In the genomic region with DNA sequence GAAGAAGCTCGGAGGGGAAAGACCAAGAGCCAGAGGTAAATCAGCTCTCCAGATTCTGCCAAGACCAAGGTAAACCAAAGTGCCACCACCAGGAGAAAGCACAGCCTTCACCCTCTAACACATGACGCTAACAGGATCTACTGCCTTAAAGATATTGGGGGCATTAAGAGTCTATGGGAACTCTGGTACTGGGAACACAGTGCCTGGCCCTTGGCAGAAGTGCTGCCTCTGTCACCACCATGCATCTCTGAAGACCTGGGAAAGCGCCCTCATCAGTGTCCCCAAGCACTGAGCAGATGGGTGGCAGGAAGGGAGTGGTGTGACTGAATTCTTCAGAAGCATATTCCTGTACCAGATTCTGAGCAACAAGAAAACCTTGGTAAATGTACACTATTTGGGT, we compare ENCODE assay signal across 8 cellular contexts. TPM values are rescaled to one million over a fixed set of nuclear protein-coding genes. Genes with fewer than 3 reads are reported as not detected.
DNase-seq lines count a peak whose midpoint lies in the region; ATAC-seq and TF ChIP-seq lines count a peak whose summit lies in the region.

No MANE protein-coding gene starts in this region.

- CTCF ChIA-PET in RWPE1 (lab: Yijun Ruan, JAX) = interaction anchor here (0.6 kb wide), 1 partner anchor 186 kb away, joined by 4 read pairs; no protein-coding TSS in a partner anchor

- ATAC-seq in DND-41 (ENCODE audit: insufficient read depth, low read depth) = no peak
- ATAC-seq in HG02884 (IDR thresholded peaks at IDR 0.05; ENCODE audit: unreplicated experiment) = no peak
- no peak for ATAC-seq in HG03135 (IDR thresholded peaks at IDR 0.05; ENCODE audit: unreplicated experiment)

- TF ChIP-seq CTCF in DND-41 (IDR thresholded peaks at IDR 0.05; ENCODE audit: borderline replicate concordance, extremely low read depth, low read length, poor library complexity, severe bottlenecking) (no peak), RWPE1 (conservative IDR thresholded peaks at IDR 0.05; ENCODE audit: low read depth) (no peak), epithelial cell of proximal tubule (conservative IDR thresholded peaks at IDR 0.05; ENCODE audit: low read depth, low read length) (peak; percentile 4), parathyroid adenoma (IDR thresholded peaks at IDR 0.05) (no peak)

- H3K9me3 ChIP-seq in DND-41 (ENCODE audit: insufficient read depth, low read length, severe bottlenecking) = no peaks in the 10 kb centered on the region
- no peaks in the 10 kb centered on the region for H3K9me3 ChIP-seq in parathyroid adenoma (ENCODE audit: control insufficient read depth, low read length)

- H3K79me2 ChIP-seq in DND-41 (ENCODE audit: insufficient read depth, low read length) = peaks cover 18% of the 10 kb centered on the region; the same call in 1 of the 2 replicates
- H3K79me2 ChIP-seq in parathyroid adenoma = no peaks in the 10 kb centered on the region

- H2AFZ ChIP-seq in DND-41 (ENCODE audit: low read depth, low read length) (no peak overlapping the region), parathyroid adenoma (no peak overlapping the region)

- no peak overlapping the region for H3K27ac ChIP-seq in DND-41 (ENCODE audit: low read length)
- H3K27ac ChIP-seq in RWPE1 = peak overlapping the region; percentile 78
- peak overlapping the region; percentile 70 for H3K27ac ChIP-seq in parathyroid adenoma

- DNase-seq in DND-41 = no peak
- no peak for DNase-seq in RWPE1 (ENCODE audit: low spot score)
- no peak for DNase-seq in epithelial cell of proximal tubule (ENCODE audit: low read depth)
- DNase-seq in stimulated activated CD4-positive, alpha-beta T cell treated with anti-CD3 and anti-CD28 coated beads, Interleukin-12 subunit alpha, Interleukin-12 subunit beta, amount 100 ng/mL, for 4 hours = no peak
- no peak for DNase-seq in NCI-H1048 (lab: John Stamatoyannopoulos, UW)

- peaks cover 2% of the 10 kb centered on the region; the same call in 1 of the 2 replicates for H4K20me1 ChIP-seq in DND-41 (ENCODE audit: insufficient read depth, low read length)

- peak overlapping the region in 1 of 2 experiments; percentile 68; a peak in 1 of 4 replicates for H3K4me3 ChIP-seq in DND-41 (ENCODE audit: low read depth in 1 of 2, low read length in 2 of 2)
- peak overlapping the region; percentile 79 for H3K4me3 ChIP-seq in epithelial cell of proximal tubule (ENCODE audit: low read depth, low read length)
- peak overlapping the region; percentile 71 for H3K4me3 ChIP-seq in parathyroid adenoma (ENCODE audit: low read depth, low read length)

- H3K9ac ChIP-seq in DND-41 (ENCODE audit: low read depth, low read length) (no peak overlapping the region; the same call in 1 of the 2 replicates), parathyroid adenoma (no peak overlapping the region)

- H3K36me3 ChIP-seq in DND-41 (ENCODE audit: insufficient read depth, low read length) (peaks cover 3% of the 10 kb centered on the region; the same call in 1 of the 2 replicates), parathyroid adenoma (ENCODE audit: control insufficient read depth, insufficient read depth, low read length) (no peaks in the 10 kb centered on the region)

- peak overlapping the region; percentile 67 for H3K4me2 ChIP-seq in DND-41 (ENCODE audit: insufficient read depth, low read length)
- no peak overlapping the region for H3K4me2 ChIP-seq in parathyroid adenoma (ENCODE audit: low read length)

- H3K4me1 ChIP-seq in DND-41 (ENCODE audit: insufficient read depth, low read length) = peaks cover 22% of the 10 kb centered on the region
- H3K4me1 ChIP-seq in parathyroid adenoma = peaks cover 3% of the 10 kb centered on the region

- H3K27me3 ChIP-seq in DND-41 (ENCODE audit: insufficient read depth, low read length, poor library complexity) (no peaks in the 10 kb centered on the region), parathyroid adenoma (ENCODE audit: control insufficient read depth, insufficient read depth, low read length) (no peaks in the 10 kb centered on the region)

- POLR2A ChIA-PET in RWPE1 (lab: Yijun Ruan, JAX; ENCODE audit: low non-redundant PET) = no interaction called here

RNA-seq across cellular contexts. Expression of a gene that starts 1.3 kb away (rescaled TPM):
- total RNA-seq in epithelial cell of proximal tubule = 11.9 and 15.7 TPM in 2 replicates

RNA-seq across cellular contexts. Expression of a gene that starts 4.4 kb away (rescaled TPM):
- total RNA-seq in epithelial cell of proximal tubule = not detected in 2 replicates
